In genomic region chr10:27240891-27241639, GRCh38 we compare ENCODE assay signal across 8 cellular contexts. TPM values are rescaled to one million over a fixed set of nuclear protein-coding genes. Genes with fewer than 3 reads are reported as not detected.
A peak's percentile ranks its signal among the peaks of the same experiment; 100 is the strongest.
DNase-seq lines count a peak whose midpoint lies in the region; ATAC-seq and TF ChIP-seq lines count a peak whose summit lies in the region.

No MANE protein-coding gene starts in this region.

- H3K4me1 Mint-ChIP-seq in WTC11 = peaks cover 18% of the 10 kb centered on the region

- 0 out of 2 replicates have a peak, but pooled peaks cover 2% of the 10 kb centered on the region for H3K27me3 Mint-ChIP-seq in WTC11 (ENCODE audit: low read depth)

- POLR2A ChIA-PET in WTC11 (lab: Charles Lee) = interaction anchor here (0.5 kb wide), 1 partner anchor 15 kb away, joined by 5 read pairs; no protein-coding TSS in a partner anchor

- H3K27ac ChIP-seq in HUES64 (ENCODE audit: low read depth, low read length) (peak overlapping the region; percentile 82; the same call in 1 of the 2 replicates), esophagus (ENCODE audit: low read depth in 2 of 2, low read length in 1 of 2) (peak overlapping the region; percentile 100), mucosa of rectum (ENCODE audit: low read depth in 2 of 2, low read length in 2 of 2) (peak overlapping the region; percentile 93 to 98), urinary bladder (ENCODE audit: low read depth) (peak overlapping the region; percentile 99)

- peak overlapping the region; percentile 94 for H3K4me3 ChIP-seq in HUES64 (ENCODE audit: low read length)
- peak overlapping the region; percentile 75 to 85 for H3K4me3 ChIP-seq in esophagus (ENCODE audit: low read depth in 1 of 2, low read length in 2 of 2)
- H3K4me3 ChIP-seq in mucosa of rectum (ENCODE audit: low read length in 2 of 2) = peak overlapping the region; percentile 83 to 97
- H3K4me3 ChIP-seq in urinary bladder (ENCODE audit: low read depth, low read length) = peak overlapping the region; percentile 72

- H3K36me3 Mint-ChIP-seq in WTC11 = no peaks in the 10 kb centered on the region

- H3K9me3 ChIP-seq in HUES64 (ENCODE audit: insufficient read depth, low read depth, low read length) (no peaks in the 10 kb centered on the region), esophagus (ENCODE audit: control insufficient read depth in 2 of 2, insufficient read depth in 1 of 2, low read depth in 1 of 2, low read length in 1 of 2) (no peaks in the 10 kb centered on the region), mucosa of rectum (ENCODE audit: control insufficient read depth in 2 of 2, low read length in 2 of 2) (no peaks in the 10 kb centered on the region)

- no peaks in the 10 kb centered on the region for H3K36me3 ChIP-seq in HUES64 (ENCODE audit: insufficient read depth, low read length)
- no peaks in the 10 kb centered on the region for H3K36me3 ChIP-seq in esophagus (ENCODE audit: control insufficient read depth in 2 of 2, insufficient read depth in 2 of 2, low read length in 1 of 2)
- H3K36me3 ChIP-seq in mucosa of rectum (ENCODE audit: control insufficient read depth in 2 of 2, insufficient read depth in 2 of 2, low read length in 2 of 2) = no peaks in the 10 kb centered on the region
- H3K36me3 ChIP-seq in urinary bladder (ENCODE audit: insufficient read depth) = no peaks in the 10 kb centered on the region

- no peak for TF ChIP-seq CTCF in WTC11 (IDR thresholded peaks at IDR 0.05)

- H3K9ac ChIP-seq in HUES64 (ENCODE audit: low read depth, low read length) (peak overlapping the region; percentile 69), mucosa of rectum (ENCODE audit: low read depth in 1 of 2, low read length in 2 of 2) (peak overlapping the region; percentile 89 to 96)

- DNase-seq in GDM1 (lab: John Stamatoyannopoulos, UW) (peak; percentile 36), WTC11 (ENCODE audit: low spot score) (peak; percentile 45)

- no peaks in the 10 kb centered on the region for H3K9me3 Mint-ChIP-seq in WTC11

- CTCF ChIA-PET in WTC11 (lab: Charles Lee) = interaction anchor here (0.9 kb wide), 1 partner anchor 17 kb away, joined by 3 read pairs; no protein-coding TSS in a partner anchor

- WGBS in HUES64 = under 1% methylated on average over 48 of the region's 49 CpGs
- 3 to 6% methylated on average over 44 to 49 of the region's 49 CpGs for WGBS in esophagus, 2 donors
- WGBS in urinary bladder = 5% methylated on average over 49 of the region's 49 CpGs

- H3K27ac Mint-ChIP-seq in WTC11 = peak overlapping the region; percentile 99

- no peaks in the 10 kb centered on the region for H3K27me3 ChIP-seq in HUES64 (ENCODE audit: insufficient read depth, low read length)
- H3K27me3 ChIP-seq in esophagus (ENCODE audit: control insufficient read depth in 1 of 2, insufficient read depth in 2 of 2, low read length in 2 of 2) = no peaks in the 10 kb centered on the region
- H3K27me3 ChIP-seq in mucosa of rectum (ENCODE audit: control insufficient read depth in 2 of 2, insufficient read depth in 2 of 2, low read length in 2 of 2) = no peaks in the 10 kb centered on the region

- peak overlapping the region; percentile 93 for H3K4me3 Mint-ChIP-seq in WTC11

- ATAC-seq in GM21423 (IDR thresholded peaks at IDR 0.05; ENCODE audit: unreplicated experiment) (peak; percentile 10), WTC11 (peak; percentile 2), HG03108 (IDR thresholded peaks at IDR 0.05; ENCODE audit: unreplicated experiment) (no peak)

- H3K4me1 ChIP-seq in HUES64 (ENCODE audit: insufficient read depth, low read length) (peaks cover 4% of the 10 kb centered on the region; the same call in 1 of the 2 replicates), esophagus (ENCODE audit: control insufficient read depth in 2 of 2, insufficient read depth in 2 of 2, low read length in 1 of 2) (peaks cover 0 to 8% of the 10 kb centered on the region in 2 donors), mucosa of rectum (ENCODE audit: control insufficient read depth in 2 of 2, insufficient read depth in 2 of 2, low read length in 2 of 2) (peaks cover 21 to 29% of the 10 kb centered on the region in 2 donors), urinary bladder (ENCODE audit: insufficient read depth) (no peaks in the 10 kb centered on the region)

TF ChIP-seq in WTC11, 78 proteins besides CTCF, POLR2A, EP300 and RAD21:
- TF ChIP-seq ZNF121 (CRISPR knock-in tag; IDR thresholded peaks at IDR 0.05) (no peak), RORB (CRISPR knock-in tag; IDR thresholded peaks at IDR 0.05) (no peak), ZNF671 (CRISPR knock-in tag; IDR thresholded peaks at IDR 0.05) (no peak), HMGA2 (CRISPR knock-in tag; IDR thresholded peaks at IDR 0.05) (no peak), FOXK1 (CRISPR knock-in tag; IDR thresholded peaks at IDR 0.05) (no peak)
TF ChIP-seq in WTC11: peak in this region for 0.

RNA-seq across cellular contexts. Expression of gene ACBD5, which starts 0.5 kb away (rescaled TPM):
- 8.6 TPM for polyA plus RNA-seq in HUES64 (2013, experiment 1 of 2)
- 10.6 TPM for polyA plus RNA-seq in HUES64 (2013, experiment 2 of 2)
- total RNA-seq in WTC11 (2021) (17.9 to 19.4 TPM (median 18.1 TPM) in 3 replicates), urinary bladder (24.9 TPM)
- polyA plus RNA-seq in esophagus (1 to 10 TPM; 6.3 to 6.8 TPM), urinary bladder (12.7 TPM)
